8 cellular contexts compared by ENCODE assay signal in genomic region chr9:32384364-32385134, GRCh38. TPM values are rescaled to one million over a fixed set of nuclear protein-coding genes. Genes with fewer than 3 reads are reported as not detected.
DNase-seq lines count a peak whose midpoint lies in the region; ATAC-seq and TF ChIP-seq lines count a peak whose summit lies in the region.

ACO1 (plus strand) TSS chr9:32384643; CDS start chr9:32405507, 20,864 bp downstream.

- H3K4me2 ChIP-seq in GM23338 (peak within 1 kb of the TSS; percentile 84), Karpas-422 (ENCODE audit: low read depth, low read length, poor library complexity, severe bottlenecking) (peak within 1 kb of the TSS; percentile 98), neuronal stem cell (ENCODE audit: insufficient read depth, low read length, poor library complexity, severe bottlenecking) (peak within 1 kb of the TSS; percentile 75)

- H3K4ac ChIP-seq in neuronal stem cell (ENCODE audit: low read length) = no peak within 1 kb of the TSS

- H3K36me3 ChIP-seq in ES-I3 (ENCODE audit: insufficient read depth, low read length) = no peaks in the 10 kb centered on the region
- no peaks in the 10 kb centered on the region for H3K36me3 ChIP-seq in GM23338 (ENCODE audit: insufficient read depth)
- H3K36me3 ChIP-seq in Karpas-422 (ENCODE audit: insufficient read depth, low read length) = no peaks in the 10 kb centered on the region
- no peaks in the 10 kb centered on the region for H3K36me3 ChIP-seq in SJCRH30
- H3K36me3 ChIP-seq in neuronal stem cell (replicated peaks in 1 of 2; ENCODE audit: control insufficient read depth in 2 of 2, insufficient read depth in 2 of 2, low read length in 2 of 2) = peaks cover 0 to 2% of the 10 kb centered on the region in 2 donors
- H3K36me3 ChIP-seq in subcutaneous abdominal adipose tissue (ENCODE audit: control insufficient read depth in 5 of 5, insufficient read depth in 5 of 5, low read length in 5 of 5) = peaks cover 0 to 7% (median 0%) of the 10 kb centered on the region in 5 donors

- H3F3A ChIP-seq in GM23338 (replicated peaks; ENCODE audit: low read depth) = no peaks in the 10 kb centered on the region

- H3K79me2 ChIP-seq in GM23338 (replicated peaks; ENCODE audit: insufficient read depth) = peaks cover 20% of the 10 kb centered on the region
- no peaks in the 10 kb centered on the region for H3K79me2 ChIP-seq in Karpas-422 (ENCODE audit: low read length)

- no peaks in the 10 kb centered on the region; the same call in 1 of the 2 replicates for H4K20me1 ChIP-seq in GM23338 (replicated peaks; ENCODE audit: insufficient read depth)
- no peaks in the 10 kb centered on the region; the same call in 1 of the 2 replicates for H4K20me1 ChIP-seq in Karpas-422 (ENCODE audit: insufficient read depth, low read depth, low read length)

- no peaks in the 10 kb centered on the region; the same call in 2 of the 3 replicates for H3K36me3 Mint-ChIP-seq in GM23338 (ENCODE audit: low read depth)

- H3K9me3 ChIP-seq in ES-I3 (ENCODE audit: control insufficient read depth, insufficient read depth, low read length) (no peaks in the 10 kb centered on the region), Karpas-422 (ENCODE audit: low read length) (no peaks in the 10 kb centered on the region), SJCRH30 (replicated peaks) (no peaks in the 10 kb centered on the region), neuronal stem cell (replicated peaks in 1 of 2; ENCODE audit: control insufficient read depth in 2 of 2, insufficient read depth in 1 of 2, low read depth in 1 of 2, low read length in 2 of 2) (peaks cover 0 to 2% of the 10 kb centered on the region in 2 donors), subcutaneous abdominal adipose tissue (ENCODE audit: control insufficient read depth in 5 of 5, low read length in 5 of 5) (no peaks in the 10 kb centered on the region)

- TF ChIP-seq CTCF in GM23338 (conservative IDR thresholded peaks at IDR 0.05; ENCODE audit: low read depth in 2 of 2) = peak in 1 of 2 experiments; percentile 24; a peak in 1 of 4 replicates

- H3K9ac ChIP-seq in ES-I3 (ENCODE audit: low read depth, low read length) (peak within 1 kb of the TSS; percentile 95), Karpas-422 (ENCODE audit: low read length) (peak within 1 kb of the TSS; percentile 83), neuronal stem cell (ENCODE audit: low read depth, low read length, poor library complexity) (peak within 1 kb of the TSS; percentile 94), subcutaneous abdominal adipose tissue (ENCODE audit: low read length in 5 of 5) (peak within 1 kb of the TSS; percentile 64 to 100 (median 99))

- WGBS in neuronal stem cell (ENCODE audit: extremely low coverage in 2 of 2, insufficient read length in 2 of 2, insufficient replicate concordance in 1 of 2), 2 donors = no CpG with 5 or more reads among the region's 71 CpGs

- H3K27ac Mint-ChIP-seq in GM23338 = peak within 1 kb of the TSS; percentile 30; the same call in 1 of the 2 replicates

- no peak within 1 kb of the TSS for H4K8ac ChIP-seq in neuronal stem cell (ENCODE audit: low read depth, low read length)

- H3K14ac ChIP-seq in neuronal stem cell (ENCODE audit: low read length) = peak within 1 kb of the TSS; percentile 43

- peak within 1 kb of the TSS; percentile 95 for H2AFZ ChIP-seq in GM23338
- H2AFZ ChIP-seq in Karpas-422 (ENCODE audit: low read length) = peak within 1 kb of the TSS; percentile 100
- H2AFZ ChIP-seq in neuronal stem cell (ENCODE audit: low read length) = peak within 1 kb of the TSS; percentile 99

- no peak within 1 kb of the TSS for H2BK12ac ChIP-seq in neuronal stem cell (ENCODE audit: low read length)

- H3K27ac ChIP-seq in GM23338 (ENCODE audit: low read depth) = peak within 1 kb of the TSS; percentile 69; the same call in 1 of the 2 replicates
- H3K27ac ChIP-seq in Karpas-422 (ENCODE audit: low read length) = no peak within 1 kb of the TSS
- H3K27ac ChIP-seq in SJCRH30 = peak within 1 kb of the TSS; percentile 46
- H3K27ac ChIP-seq in neuronal stem cell (replicated peaks; ENCODE audit: low read length) = no peak within 1 kb of the TSS
- peak within 1 kb of the TSS; percentile 96 for H3K27ac ChIP-seq in subcutaneous abdominal adipose tissue (ENCODE audit: low read depth, low read length)

- peak within 1 kb of the TSS; percentile 42 for H2BK15ac ChIP-seq in neuronal stem cell (ENCODE audit: low read length)

- peaks cover 11% of the 10 kb centered on the region for H3K27me3 Mint-ChIP-seq in GM23338 (ENCODE audit: insufficient read depth, low read depth, poor library complexity)

- no peaks in the 10 kb centered on the region for H3K9me3 Mint-ChIP-seq in GM23338

- no peaks in the 10 kb centered on the region for H3K79me1 ChIP-seq in neuronal stem cell (ENCODE audit: low read depth, low read length)

- no peak within 1 kb of the TSS for H2BK120ac ChIP-seq in neuronal stem cell (ENCODE audit: low read depth, low read length)

- DNase-seq in GM23338 (ENCODE audit: low spot score) (peak; percentile 93), Karpas-422 (peak; percentile 92), SJCRH30 (peak; percentile 87 to 90), foreskin melanocyte (peak; percentile 61), neuronal stem cell (ENCODE audit: low spot score) (peak; percentile 90)
- DNase-seq in activated naive CD4-positive, alpha-beta T cell (lab: John Stamatoyannopoulos, UW) = peak; percentile 49 to 88 (median 65)

- H3K23ac ChIP-seq in neuronal stem cell (ENCODE audit: low read depth, low read length, poor library complexity) = peak within 1 kb of the TSS; percentile 34

- H3K4me3 Mint-ChIP-seq in GM23338 = peak within 1 kb of the TSS; percentile 87

- no peaks in the 10 kb centered on the region for H3K9me2 ChIP-seq in GM23338 (ENCODE audit: insufficient read depth)
- H3K9me2 ChIP-seq in Karpas-422 (replicated peaks; ENCODE audit: insufficient read depth, low read length) = no peaks in the 10 kb centered on the region

- no peak within 1 kb of the TSS for H2AK5ac ChIP-seq in neuronal stem cell (ENCODE audit: low read depth, low read length)

- no peak within 1 kb of the TSS for H4K91ac ChIP-seq in neuronal stem cell (ENCODE audit: low read depth, low read length, poor library complexity)

- peak; percentile 94 for ATAC-seq in GM23338

- H2BK5ac ChIP-seq in neuronal stem cell (ENCODE audit: low read length) = no peak within 1 kb of the TSS

- H3K4me3 ChIP-seq in GM23338 = peak within 1 kb of the TSS; percentile 96
- H3K4me3 ChIP-seq in Karpas-422 (ENCODE audit: low read length) = peak within 1 kb of the TSS; percentile 97
- peak within 1 kb of the TSS; percentile 77 for H3K4me3 ChIP-seq in SJCRH30
- peak within 1 kb of the TSS; percentile 93 to 96 for H3K4me3 ChIP-seq in neuronal stem cell (ENCODE audit: low read length in 2 of 2)
- H3K4me3 ChIP-seq in subcutaneous abdominal adipose tissue (ENCODE audit: low read depth in 1 of 5, low read length in 5 of 5) = peak within 1 kb of the TSS; percentile 89 to 96 (median 93)

- peaks cover 30% of the 10 kb centered on the region for H3K27me3 ChIP-seq in GM23338 (ENCODE audit: insufficient read depth)
- H3K27me3 ChIP-seq in Karpas-422 (ENCODE audit: low read length) = no peaks in the 10 kb centered on the region; the same call in 1 of the 2 replicates
- H3K27me3 ChIP-seq in SJCRH30 = no peaks in the 10 kb centered on the region
- peaks cover 0 to 37% (median 15%) of the 10 kb centered on the region in 3 experiments for H3K27me3 ChIP-seq in neuronal stem cell (ENCODE audit: control insufficient read depth in 3 of 3, insufficient read depth in 3 of 3, low read depth in 1 of 3, low read length in 3 of 3)
- no peaks in the 10 kb centered on the region for H3K27me3 ChIP-seq in subcutaneous abdominal adipose tissue (ENCODE audit: control insufficient read depth in 5 of 5, insufficient read depth in 4 of 5, low read length in 5 of 5)

- peak within 1 kb of the TSS; percentile 96 for H3K18ac ChIP-seq in neuronal stem cell (ENCODE audit: low read length)

- H3K4me1 ChIP-seq in ES-I3 (ENCODE audit: insufficient read depth, low read length) (peaks cover 9% of the 10 kb centered on the region; the same call in 1 of the 2 replicates), GM23338 (ENCODE audit: insufficient read depth) (peaks cover 22% of the 10 kb centered on the region; the same call in 1 of the 2 replicates), Karpas-422 (ENCODE audit: low read length) (peaks cover 30% of the 10 kb centered on the region), SJCRH30 (no peaks in the 10 kb centered on the region), neuronal stem cell (ENCODE audit: control insufficient read depth in 2 of 2, insufficient read depth in 1 of 2, low read depth in 1 of 2, low read length in 2 of 2) (peaks cover 4 to 5% of the 10 kb centered on the region in 2 donors), subcutaneous abdominal adipose tissue (ENCODE audit: control insufficient read depth in 5 of 5, insufficient read depth in 5 of 5, low read length in 5 of 5) (peaks cover 0 to 53% (median 51%) of the 10 kb centered on the region in 5 donors)

- peaks cover 26% of the 10 kb centered on the region for H3K4me1 Mint-ChIP-seq in GM23338

TF ChIP-seq in GM23338, 12 proteins besides CTCF, POLR2A, EP300 and RAD21:
- TF ChIP-seq EZH2 (IDR thresholded peaks at IDR 0.05; ENCODE audit: low read depth, unreplicated experiment) (no peak), POLR2AphosphoS5 (IDR thresholded peaks at IDR 0.05; ENCODE audit: low read depth) (peak; percentile 89)

RNA-seq across cellular contexts. Expression of gene ACO1, which starts in this region (rescaled TPM):
- 38.9 and 41.0 TPM in 2 replicates for total RNA-seq in GM23338 (2014; rRNA removed; shearing (Covaris generic))
- polyA plus RNA-seq in GM23338 (2016; fragmentation: Nextera tagmentation; extraction: Ambion mirVana) = 16.2 and 16.6 TPM in 2 replicates
- total RNA-seq in Karpas-422 (2014; rRNA removed; shearing (Covaris generic); ENCODE audit: low replicate concordance) = 7.9 and 11.9 TPM in 2 replicates
- 50.2 and 51.4 TPM in 2 replicates for total RNA-seq in SJCRH30 (2014; rRNA removed; shearing (Covaris generic))
- 16.0 TPM for polyA plus RNA-seq in neuronal stem cell (2013, experiment 1 of 2)
- 16.0 TPM for polyA plus RNA-seq in neuronal stem cell (2013, experiment 2 of 2)

Comparison
In these comparisons a context has a peak if more than half of its experiments do, and no peak if none do; other contexts are left out.
1. H3K27ac ChIP-seq: peak in GM23338 (single experiment), SJCRH30 (single experiment) and subcutaneous abdominal adipose tissue (single experiment); none in Karpas-422 (single experiment) and neuronal stem cell (single experiment).
2. Peak in every context shown above with its lines, with median percentiles within 50 percentile points of each other: H3K9ac ChIP-seq, DNase-seq, H2AFZ ChIP-seq, H3K4me2 ChIP-seq and H3K4me3 ChIP-seq.